Comparison of ENCODE assay signal across 8 cellular contexts in the genomic region with DNA sequence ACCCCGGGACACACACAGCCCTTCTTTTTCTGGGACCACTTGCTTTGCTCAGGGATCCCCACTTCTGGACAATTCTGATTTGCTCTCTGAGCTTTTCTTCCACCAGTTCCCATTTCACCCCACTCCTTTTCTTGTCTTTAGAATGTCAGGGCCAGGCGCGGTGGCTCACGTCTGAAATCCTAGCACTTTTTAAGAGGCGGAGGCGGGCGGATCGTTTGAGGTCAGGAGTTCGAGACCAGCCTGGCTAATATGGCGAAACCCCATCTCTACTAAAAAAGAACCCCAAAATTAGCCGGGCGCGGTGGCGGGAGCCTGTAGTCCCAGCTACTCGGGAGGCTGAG. TPM values are rescaled to one million over a fixed set of nuclear protein-coding genes. Genes with fewer than 3 reads are reported as not detected.
DNase-seq lines count a peak whose midpoint lies in the region; ATAC-seq and TF ChIP-seq lines count a peak whose summit lies in the region.

No MANE protein-coding gene starts in this region.

- peaks cover 16% of the 10 kb centered on the region for H3K23me2 ChIP-seq in H9 (ENCODE audit: insufficient read length, low read depth, low read length, poor library complexity, severe bottlenecking)

- H2BK20ac ChIP-seq in H9 (ENCODE audit: low read depth, low read length, poor library complexity, severe bottlenecking), result no peak overlapping the region

- no peak overlapping the region for H3K4ac ChIP-seq in H9 (ENCODE audit: low read depth, low read length)

- H2BK120ac ChIP-seq in H9 (ENCODE audit: low read depth, low read length, poor library complexity, severe bottlenecking), result no peak overlapping the region

- H3K18ac ChIP-seq in H9 (ENCODE audit: insufficient read length, low read depth, low read length), result peak overlapping the region; percentile 75

- H4K91ac ChIP-seq in H9 (ENCODE audit: insufficient read length, low read depth, low read length), result peak overlapping the region; percentile 2

- no peak for DNase-seq in H9
- DNase-seq in SJCRH30, result no peak
- no peak for DNase-seq in effector memory CD4-positive, alpha-beta T cell
- DNase-seq in superior temporal gyrus (ENCODE audit: extremely low spot score), result no peak
- no peak for DNase-seq in midbrain (lab: John Stamatoyannopoulos, UW)

- H3K79me2 ChIP-seq in H9 (ENCODE audit: insufficient read depth, low read length), result peaks cover 16% of the 10 kb centered on the region; the same call in 1 of the 2 replicates

- no peak overlapping the region for H3K27ac ChIP-seq in H9 (ENCODE audit: insufficient read length, low read depth, low read length)
- peak overlapping the region; percentile 67 for H3K27ac ChIP-seq in SJCRH30
- H3K27ac ChIP-seq in effector memory CD4-positive, alpha-beta T cell (ENCODE audit: insufficient read depth, low read length, poor library complexity, severe bottlenecking), result peak overlapping the region; percentile 71

- H3K56ac ChIP-seq in H9 (ENCODE audit: insufficient read length, low read depth, low read length), result no peak overlapping the region

- H3K27me3 Mint-ChIP-seq in H9 (ENCODE audit: low read depth) (no peaks in the 10 kb centered on the region), nephron (ENCODE audit: low read depth) (peaks cover 4% of the 10 kb centered on the region)

- no peak overlapping the region for H2BK15ac ChIP-seq in H9 (ENCODE audit: low read depth, low read length)

- H3K9me3 Mint-ChIP-seq in H9 (no peaks in the 10 kb centered on the region), nephron (no peaks in the 10 kb centered on the region)

- ATAC-seq in HG02678 (IDR thresholded peaks at IDR 0.05; ENCODE audit: unreplicated experiment) (no peak), HG02973 (IDR thresholded peaks at IDR 0.05; ENCODE audit: unreplicated experiment) (no peak)

- H3K4me3 Mint-ChIP-seq in H9 (peak overlapping the region; percentile 81 to 98), nephron (peak overlapping the region; percentile 92 to 98 (median 98))

- H3K27ac Mint-ChIP-seq in H9 (peak overlapping the region; percentile 80 to 94 (median 92)), nephron (peak overlapping the region; percentile 92 to 97 (median 96))

- no peak overlapping the region for H2AFZ ChIP-seq in H9 (ENCODE audit: low read length)

- no peak overlapping the region for H3T11ph ChIP-seq in H9 (ENCODE audit: low read length)

- H3K27me3 ChIP-seq in H9 (ENCODE audit: insufficient read depth, low read length) (no peaks in the 10 kb centered on the region), SJCRH30 (no peaks in the 10 kb centered on the region)
- no peaks in the 10 kb centered on the region for H3K27me3 ChIP-seq in effector memory CD4-positive, alpha-beta T cell (replicated peaks; ENCODE audit: control insufficient read depth, insufficient read depth, low read length, poor library complexity, severe bottlenecking)

- H3K14ac ChIP-seq in H9 (ENCODE audit: insufficient read depth, low read length), result peak overlapping the region; percentile 100

- H4K20me1 ChIP-seq in H9 (ENCODE audit: control insufficient read depth, insufficient read depth, insufficient read length), result no peaks in the 10 kb centered on the region

- H3K9ac ChIP-seq in H9 (ENCODE audit: extremely low read depth, insufficient read length, low read length), result peak overlapping the region; percentile 96

- H3K4me1 ChIP-seq in H9 (ENCODE audit: insufficient read depth, low read length) (no peaks in the 10 kb centered on the region), SJCRH30 (peaks cover 4% of the 10 kb centered on the region; the same call in 1 of the 2 replicates)
- H3K4me1 ChIP-seq in effector memory CD4-positive, alpha-beta T cell (ENCODE audit: control insufficient read depth, insufficient read depth, low read length, poor library complexity, severe bottlenecking), result peaks cover 5% of the 10 kb centered on the region

- H3K36me3 Mint-ChIP-seq in H9 (ENCODE audit: insufficient read depth in 1 of 3, low read depth in 3 of 3), result peaks cover 5 to 18% (median 13%) of the 10 kb centered on the region in 3 experiments; a peak in 5 of 7 replicates
- H3K36me3 Mint-ChIP-seq in nephron (ENCODE audit: low read depth), result peaks cover 9% of the 10 kb centered on the region

- no peaks in the 10 kb centered on the region for H3K79me1 ChIP-seq in H9 (ENCODE audit: insufficient read depth, low read depth, low read length, poor library complexity, severe bottlenecking)

- H2AK5ac ChIP-seq in H9 (ENCODE audit: insufficient read length, low read length), result no peak overlapping the region

- whole genome bisulfite sequencing in H9 (ENCODE audit: extremely low coverage, insufficient read length, low lambda C conversion rate), result no CpG with 5 or more reads among the region's 15 CpGs

- H3K36me3 ChIP-seq in SJCRH30, result no peaks in the 10 kb centered on the region
- no peaks in the 10 kb centered on the region for H3K36me3 ChIP-seq in effector memory CD4-positive, alpha-beta T cell (ENCODE audit: control insufficient read depth, insufficient read depth, low read length)

- H3K23ac ChIP-seq in H9 (ENCODE audit: insufficient read length, low read depth, low read length), result no peak overlapping the region

- H3K9me3 ChIP-seq in H9 (ENCODE audit: control insufficient read depth, low read depth, low read length), result no peaks in the 10 kb centered on the region
- H3K9me3 ChIP-seq in SJCRH30 (replicated peaks), result no peaks in the 10 kb centered on the region
- no peaks in the 10 kb centered on the region for H3K9me3 ChIP-seq in effector memory CD4-positive, alpha-beta T cell (ENCODE audit: control insufficient read depth, low read length)

- no peak overlapping the region for H2BK12ac ChIP-seq in H9 (ENCODE audit: insufficient read length, low read depth, low read length)

- no peak overlapping the region for H2BK5ac ChIP-seq in H9 (ENCODE audit: insufficient read length, low read length)

- H3K4me3 ChIP-seq in SJCRH30, result peak overlapping the region; percentile 97
- peak overlapping the region; percentile 93 for H3K4me3 ChIP-seq in effector memory CD4-positive, alpha-beta T cell (ENCODE audit: insufficient read depth, low read depth, low read length, poor library complexity, severe bottlenecking)

- no peak overlapping the region for H4K8ac ChIP-seq in H9 (replicated peaks; ENCODE audit: insufficient read length, low read depth, low read length)

- H4K5ac ChIP-seq in H9 (ENCODE audit: insufficient read length, low read depth, low read length), result no peak overlapping the region

- H3K4me1 Mint-ChIP-seq in H9 (peaks cover 30 to 33% of the 10 kb centered on the region in 2 experiments), nephron (peaks cover 44% of the 10 kb centered on the region)

- TF ChIP-seq CTCF in H9 (conservative IDR thresholded peaks at IDR 0.05) (no peak), nephron (IDR thresholded peaks at IDR 0.05; ENCODE audit: unreplicated experiment in 3 of 3) (no peak)

- peak overlapping the region; percentile 71 for H3K4me2 ChIP-seq in H9 (ENCODE audit: insufficient read depth, insufficient read length, low read length)

RNA-seq across cellular contexts. Expression of a gene that starts 0.9 kb away (rescaled TPM):
- total RNA-seq in H9 (2021), result 26.0 and 26.7 TPM in 2 replicates
- total RNA-seq in SJCRH30 (2014; rRNA removed; shearing (Covaris generic)), result 12.0 and 14.5 TPM in 2 replicates

RNA-seq across cellular contexts. Expression of a gene that starts 49.2 kb away (rescaled TPM):
- total RNA-seq in H9 (2021), result 78.9 and 84.5 TPM in 2 replicates
- 134 and 137 TPM in 2 replicates for total RNA-seq in SJCRH30 (2014; rRNA removed; shearing (Covaris generic))

RNA-seq across cellular contexts. Expression of a gene that starts 49.3 kb away (rescaled TPM):
- total RNA-seq in H9 (2021), result 75.5 and 77.3 TPM in 2 replicates
- 48.2 and 58.2 TPM in 2 replicates for total RNA-seq in SJCRH30 (2014; rRNA removed; shearing (Covaris generic))
